ENCODE assay signal across 8 cellular contexts in genomic region chr14:37903561-37904191, GRCh38.
A peak's percentile ranks its signal among the peaks of the same experiment; 100 is the strongest.
DNase-seq lines count a peak whose midpoint lies in the region; ATAC-seq and TF ChIP-seq lines count a peak whose summit lies in the region.

No MANE protein-coding gene starts in this region.

- H3K27me3 ChIP-seq in GM23248 (replicated peaks; ENCODE audit: insufficient read depth) (no peaks in the 10 kb centered on the region), thyroid gland (no peaks in the 10 kb centered on the region)

- TF ChIP-seq POLR2A in thyroid gland (IDR thresholded peaks at IDR 0.05): no peak

- H3K36me3 ChIP-seq in GM23248 (ENCODE audit: low read depth) (no peaks in the 10 kb centered on the region), thyroid gland (no peaks in the 10 kb centered on the region)

- H3K36me3 Mint-ChIP-seq in brain: no peaks in the 10 kb centered on the region

- no peaks in the 10 kb centered on the region for H3K4me1 Mint-ChIP-seq in brain

- no peaks in the 10 kb centered on the region for H3K79me2 ChIP-seq in GM23248 (ENCODE audit: insufficient read depth)

- H3K4me3 ChIP-seq in GM23248 (peak overlapping the region; percentile 54), thyroid gland (replicated peaks in 1 of 3) (no peak overlapping the region)

- intact Hi-C loops in thyroid gland (cut with DNase I): loop anchor here (10.0 kb wide), 1 partner anchor 961 kb away; no protein-coding TSS in a partner anchor

- H3K27ac Mint-ChIP-seq in brain: no peak overlapping the region

- peaks cover 3% of the 10 kb centered on the region for H3K27me3 Mint-ChIP-seq in brain

- no peak for ATAC-seq in HG02840 (IDR thresholded peaks at IDR 0.05; ENCODE audit: low FRiP score, unreplicated experiment)

- 2 to 3% methylated on average over 8 of the region's 8 CpGs for WGBS in GM23248 (ENCODE audit: low coverage in 1 of 2, low lambda C conversion rate in 2 of 2, missing lambda C conversion rate in 2 of 2), 2 experiments
- WGBS in thyroid gland, 2 donors: 17% methylated on average over 8 of the region's 8 CpGs

- no peak overlapping the region for H3K27ac ChIP-seq in GM23248
- H3K27ac ChIP-seq in thyroid gland: no peak overlapping the region

- 0 out of 2 replicates have a peak overlapping the region, but pooled peaks have one; percentile 31 for H3K9ac ChIP-seq in GM23248

- H3K9me3 Mint-ChIP-seq in brain: peaks cover 0 to 3% (median 0%) of the 10 kb centered on the region in 5 experiments

- TF ChIP-seq CTCF in brain (conservative IDR thresholded peaks at IDR 0.05) (peak; percentile 86 to 89), thyroid gland (IDR thresholded peaks at IDR 0.05) (peak in 5 of 6 experiments; percentile 20 to 63 (median 56))

- H3K4me3 Mint-ChIP-seq in brain: peak overlapping the region in 2 of 5 experiments; percentile 9 to 48

- DNase-seq in COLO668 (lab: John Stamatoyannopoulos, UW; ENCODE audit: unreplicated experiment) (peak; percentile 7), GM23248 (peak; percentile 72), NCI-H446 treated with DMSO at 0.1 percent for 48 hours (lab: John Stamatoyannopoulos, UW) (peak; percentile 36), kidney glomerular epithelial cell (lab: John Stamatoyannopoulos, UW) (peak; percentile 46), thyroid gland (peak in 1 of 2 donors; percentile 5), GM19238 (ENCODE audit: insufficient read length, low spot score) (no peak)

- H2AFZ ChIP-seq in GM23248: peak overlapping the region; percentile 71

- H3F3A ChIP-seq in GM23248 (ENCODE audit: insufficient read depth): peaks cover 21% of the 10 kb centered on the region

- H3K4me2 ChIP-seq in GM23248 (ENCODE audit: unreplicated experiment): peak overlapping the region; percentile 87

- H3K9me3 ChIP-seq in GM23248 (ENCODE audit: low read depth): no peaks in the 10 kb centered on the region
- no peaks in the 10 kb centered on the region for H3K9me3 ChIP-seq in thyroid gland

- in situ Hi-C loops in GM23248 (cut with MboI): loop anchor here (10.0 to 25.0 kb wide), 5 partner anchors 301 to 1109 kb away; partner anchors contain the start of gene SSTR1

- H4K20me1 ChIP-seq in GM23248 (ENCODE audit: insufficient read depth): no peaks in the 10 kb centered on the region

- H3K4me1 ChIP-seq in GM23248 (ENCODE audit: insufficient read depth) (peaks cover 37% of the 10 kb centered on the region), thyroid gland (no peaks in the 10 kb centered on the region)

- no peaks in the 10 kb centered on the region for H3K9me2 ChIP-seq in GM23248 (ENCODE audit: insufficient read depth)
